8 cellular contexts compared by ENCODE assay signal in the genomic region with DNA sequence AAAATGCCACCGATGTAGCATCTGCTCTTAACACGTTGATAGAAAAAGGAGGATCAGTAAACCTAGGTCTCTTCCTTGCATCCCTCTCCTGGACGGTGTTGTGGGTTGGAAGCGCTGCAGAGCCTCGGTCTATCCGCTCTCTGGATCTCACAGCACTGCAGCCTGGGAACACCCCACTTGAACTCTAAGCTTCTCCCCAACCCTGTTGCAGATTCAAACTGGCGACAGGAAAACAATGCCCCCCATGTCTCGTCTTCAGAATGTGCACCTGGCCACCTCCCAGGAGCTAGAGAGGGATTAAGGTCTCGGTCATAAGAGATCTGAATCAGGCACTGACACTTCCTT. TPM values are rescaled to one million over a fixed set of nuclear protein-coding genes. Genes with fewer than 3 reads are reported as not detected.
DNase-seq lines count a peak whose midpoint lies in the region; ATAC-seq and TF ChIP-seq lines count a peak whose summit lies in the region.

No MANE protein-coding gene starts in this region.

- H3K23ac ChIP-seq in neuronal stem cell (ENCODE audit: low read depth, low read length, poor library complexity): no peak overlapping the region

- H3K9ac ChIP-seq in BLaER1 (peak overlapping the region; percentile 85), SK-N-MC (ENCODE audit: insufficient read length) (peak overlapping the region; percentile 61), endodermal cell (ENCODE audit: extremely low read depth, low read length, poor library complexity, severe bottlenecking) (peak overlapping the region; percentile 83), neuronal stem cell (ENCODE audit: low read depth, low read length, poor library complexity) (peak overlapping the region; percentile 82)

- H3K4me3 Mint-ChIP-seq in endodermal cell: peak overlapping the region; percentile 95

- H3K27ac ChIP-seq in BLaER1 (peak overlapping the region; percentile 78), SK-N-MC (no peak overlapping the region), endodermal cell (ENCODE audit: low read depth, low read length) (no peak overlapping the region), neuronal stem cell (replicated peaks; ENCODE audit: low read length) (peak overlapping the region; percentile 70)

- H2AK5ac ChIP-seq in neuronal stem cell (ENCODE audit: low read depth, low read length): no peak overlapping the region

- 0 to 2% methylated on average over 6 to 9 of the region's 9 CpGs for WGBS in endodermal cell (ENCODE audit: insufficient coverage in 1 of 2, insufficient read length in 1 of 2), 2 experiments
- no CpG with 5 or more reads among the region's 9 CpGs for WGBS in neuronal stem cell (ENCODE audit: extremely low coverage in 2 of 2, insufficient read length in 2 of 2, insufficient replicate concordance in 1 of 2), 2 donors

- H3K27ac Mint-ChIP-seq in endodermal cell: peak overlapping the region; percentile 97

- no peak overlapping the region for H4K8ac ChIP-seq in neuronal stem cell (ENCODE audit: low read depth, low read length)

- no peak overlapping the region for H3K14ac ChIP-seq in neuronal stem cell (ENCODE audit: low read length)

- no peaks in the 10 kb centered on the region for H4K20me1 ChIP-seq in BLaER1

- H2AFZ ChIP-seq in neuronal stem cell (ENCODE audit: low read length): peak overlapping the region; percentile 82

- H2BK5ac ChIP-seq in neuronal stem cell (ENCODE audit: low read length): no peak overlapping the region

- H3K4me3 ChIP-seq in BLaER1: peak overlapping the region; percentile 92
- H3K4me3 ChIP-seq in SK-N-MC: peak overlapping the region; percentile 82
- peak overlapping the region; percentile 91 for H3K4me3 ChIP-seq in endodermal cell (ENCODE audit: low read length)
- peak overlapping the region; percentile 59 to 89 for H3K4me3 ChIP-seq in neuronal stem cell (ENCODE audit: low read length in 2 of 2)

- peaks cover 12% of the 10 kb centered on the region for H3K27me3 Mint-ChIP-seq in endodermal cell (ENCODE audit: insufficient read depth)

- H3K36me3 Mint-ChIP-seq in endodermal cell (ENCODE audit: low read depth): peaks cover 8% of the 10 kb centered on the region

- H3K36me3 ChIP-seq in BLaER1 (no peaks in the 10 kb centered on the region), SK-N-MC (ENCODE audit: insufficient read depth, low read length) (no peaks in the 10 kb centered on the region), endodermal cell (ENCODE audit: control insufficient read depth, insufficient read depth, low read length) (no peaks in the 10 kb centered on the region), neuronal stem cell (replicated peaks in 1 of 2; ENCODE audit: control insufficient read depth in 2 of 2, insufficient read depth in 2 of 2, low read length in 2 of 2) (peaks cover 0 to 8% of the 10 kb centered on the region in 2 donors)

- peak; percentile 4 for ATAC-seq in GM21528 (IDR thresholded peaks at IDR 0.05; ENCODE audit: low FRiP score, unreplicated experiment)
- no peak for ATAC-seq in HG02623 (IDR thresholded peaks at IDR 0.05; ENCODE audit: unreplicated experiment)

- no peak overlapping the region for H4K91ac ChIP-seq in neuronal stem cell (ENCODE audit: low read depth, low read length, poor library complexity)

- peaks cover 18% of the 10 kb centered on the region for H3K9me3 Mint-ChIP-seq in endodermal cell

- H3K4me1 ChIP-seq in BLaER1 (peaks cover 16% of the 10 kb centered on the region), endodermal cell (ENCODE audit: control insufficient read depth, insufficient read depth, low read length) (no peaks in the 10 kb centered on the region), neuronal stem cell (ENCODE audit: control insufficient read depth in 2 of 2, insufficient read depth in 1 of 2, low read depth in 1 of 2, low read length in 2 of 2) (peaks cover 3 to 6% of the 10 kb centered on the region in 2 donors)

- peak overlapping the region; percentile 90 for H3K4me2 ChIP-seq in BLaER1
- H3K4me2 ChIP-seq in neuronal stem cell (ENCODE audit: insufficient read depth, low read length, poor library complexity, severe bottlenecking): peak overlapping the region; percentile 91

- H3K79me1 ChIP-seq in neuronal stem cell (ENCODE audit: low read depth, low read length): peaks cover 1% of the 10 kb centered on the region

- DNase-seq in SK-N-MC (ENCODE audit: low read depth, low spot score) (no peak), endodermal cell (peak; percentile 77), neuronal stem cell (ENCODE audit: low spot score) (no peak), hippocampal formation (lab: John Stamatoyannopoulos, UW) (no peak)
- no peak for DNase-seq in effector CD8-positive, alpha-beta T cell (lab: John Stamatoyannopoulos, UW)

- no peak for TF ChIP-seq CTCF in endodermal cell (conservative IDR thresholded peaks at IDR 0.05)

- peaks cover 10% of the 10 kb centered on the region for H3K4me1 Mint-ChIP-seq in endodermal cell

- H3K27me3 ChIP-seq in BLaER1 (no peaks in the 10 kb centered on the region), endodermal cell (ENCODE audit: control insufficient read depth, insufficient read depth, low read length, poor library complexity, severe bottlenecking) (no peaks in the 10 kb centered on the region), neuronal stem cell (ENCODE audit: control insufficient read depth in 3 of 3, insufficient read depth in 3 of 3, low read depth in 1 of 3, low read length in 3 of 3) (no peaks in the 10 kb centered on the region)

- peak overlapping the region; percentile 32 for H2BK15ac ChIP-seq in neuronal stem cell (ENCODE audit: low read length)

- no peak overlapping the region for H2BK12ac ChIP-seq in neuronal stem cell (ENCODE audit: low read length)

- H3K18ac ChIP-seq in neuronal stem cell (ENCODE audit: low read length): peak overlapping the region; percentile 50

- no peak overlapping the region for H2BK120ac ChIP-seq in neuronal stem cell (ENCODE audit: low read depth, low read length)

- H3K4ac ChIP-seq in neuronal stem cell (ENCODE audit: low read length): no peak overlapping the region

- H3K9me3 ChIP-seq in BLaER1 (peaks cover 12% of the 10 kb centered on the region; the same call in 1 of the 2 replicates), SK-N-MC (ENCODE audit: low read depth, low read length) (no peaks in the 10 kb centered on the region), endodermal cell (ENCODE audit: control insufficient read depth, low read length) (peaks cover 10% of the 10 kb centered on the region), neuronal stem cell (replicated peaks in 1 of 2; ENCODE audit: control insufficient read depth in 2 of 2, insufficient read depth in 1 of 2, low read depth in 1 of 2, low read length in 2 of 2) (peaks cover 3 to 21% of the 10 kb centered on the region in 2 donors)

RNA-seq across cellular contexts. Expression of a gene that starts 0.5 kb away (rescaled TPM):
- total RNA-seq in endodermal cell: 10 to 100 TPM; 17.9 to 18.2 TPM
- polyA plus RNA-seq in endodermal cell (2013, experiment 1 of 2): 44.2 TPM
- polyA plus RNA-seq in endodermal cell (2013, experiment 2 of 2): 36.0 TPM
- 25.3 TPM for polyA plus RNA-seq in neuronal stem cell (2013, experiment 1 of 2)
- polyA plus RNA-seq in neuronal stem cell (2013, experiment 2 of 2): 23.3 TPM

RNA-seq across cellular contexts. Expression of a gene that starts 47.9 kb away (rescaled TPM):
- total RNA-seq in endodermal cell: 1 to 10 TPM; 1.0 to 1.3 TPM
- polyA plus RNA-seq in endodermal cell (2013, experiment 1 of 2): 0.57 TPM
- 1.4 TPM for polyA plus RNA-seq in endodermal cell (2013, experiment 2 of 2)
- polyA plus RNA-seq in neuronal stem cell (2013, experiment 1 of 2): 0.66 TPM
- polyA plus RNA-seq in neuronal stem cell (2013, experiment 2 of 2): 0.64 TPM

RNA-seq across cellular contexts. Expression of a gene that starts 53.6 kb away (rescaled TPM):
- total RNA-seq in endodermal cell: 1 to 10 TPM; 4.0 to 6.9 TPM
- polyA plus RNA-seq in endodermal cell (2013, experiment 1 of 2): 24.8 TPM
- polyA plus RNA-seq in endodermal cell (2013, experiment 2 of 2): 26.0 TPM
- polyA plus RNA-seq in neuronal stem cell (2013, experiment 1 of 2): 20.5 TPM
- polyA plus RNA-seq in neuronal stem cell (2013, experiment 2 of 2): 20.4 TPM

Comparison
In these comparisons a context has a peak if more than half of its experiments do, and no peak if none do; other contexts are left out.
1. H3K27ac ChIP-seq: peak in BLaER1 (single experiment) and neuronal stem cell (single experiment); none in SK-N-MC (single experiment) and endodermal cell (single experiment).
2. Peak in every context shown above with its lines, with median percentiles within 50 percentile points of each other: H3K4me3 ChIP-seq and H3K9ac ChIP-seq.